ENCODE assay signal across 12 cellular contexts in genomic region chr11:108551653-108552462, GRCh38. TPM values are rescaled to one million over a fixed set of nuclear protein-coding genes. Genes with fewer than 3 reads are reported as not detected.
DNase-seq lines count a peak whose midpoint lies in the region; ATAC-seq, FAIRE-seq and TF ChIP-seq lines count a peak whose summit lies in the region.
"Had no signal": no experiment of that assay in that cellular context is flagged by ENCODE, and none has a peak within 500 bp of the region (broad histone marks: within the 10 kb centered on the region; RNA-seq: fewer than 3 reads in every experiment).

No MANE protein-coding gene starts in this region.

- no peak for FAIRE-seq in small intestine (lab: Jason Lieb, UNC)
- FAIRE-seq: TTC549 had no signal

- DNase-seq in HFF-Myc (ENCODE audit: extremely low read depth, low read depth) = peak; percentile 30
- DNase-seq in astrocyte of the hippocampus (ENCODE audit: low read depth, low spot score) = peak; percentile 58
- DNase-seq in left colon = no peak
- DNase-seq in small intestine = peak; percentile 19
- no peak for DNase-seq in NCI-H2227 treated with DMSO at 0.1 percent for 48 hours (lab: John Stamatoyannopoulos, UW)
- no peak for DNase-seq in SHP77 treated with DMSO at 0.1 percent for 48 hours (lab: John Stamatoyannopoulos, UW)
- DNase-seq in activated naive CD4-positive, alpha-beta T cell treated with Interleukin-2 at 50 U/mL for 16 hours = no peak
- DNase-seq: activated T-cell treated with anti-CD3 and anti-CD28 coated beads, Interleukin-2, amount 50 U/mL, for 4 hours; DMS53 had no signal

- H3K27ac ChIP-seq in small intestine (ENCODE audit: low read depth in 1 of 2, low read length in 1 of 2) = no peak overlapping the region

- TF ChIP-seq CTCF in HFF-Myc (IDR thresholded peaks at IDR 0.05; ENCODE audit: low read depth, low read length, missing control alignments) = no peak

- H3K27me3 ChIP-seq in small intestine (ENCODE audit: control insufficient read depth in 2 of 2, insufficient read depth in 2 of 2, low read length in 2 of 2) = no peaks in the 10 kb centered on the region

- intact Hi-C loops in left colon (cut with DNase I, micrococcal nuclease) = no loop called here

- ATAC-seq in left colon = peak; percentile 72
- ATAC-seq in HG03196 (IDR thresholded peaks at IDR 0.05; ENCODE audit: unreplicated experiment) = no peak
- ATAC-seq: activated T-cell treated with anti-CD3 and anti-CD28 coated beads, Interleukin-2, amount 50 U/mL, for 4 hours had no signal

- no peaks in the 10 kb centered on the region for H3K36me3 ChIP-seq in small intestine (ENCODE audit: control insufficient read depth in 2 of 2, insufficient read depth in 2 of 2, low read length in 2 of 2)

- H3K4me1 ChIP-seq in small intestine (ENCODE audit: control insufficient read depth in 2 of 2, insufficient read depth in 1 of 2, low read depth in 1 of 2, low read length in 1 of 2) = peaks cover 3% of the 10 kb centered on the region in 2 donors

- no peaks in the 10 kb centered on the region for H3K9me3 ChIP-seq in small intestine (ENCODE audit: control insufficient read depth, low read depth)

- H3K4me3 ChIP-seq in HFF-Myc (replicated peaks; ENCODE audit: low read depth, low read length) (peak overlapping the region; percentile 31), small intestine (ENCODE audit: low read depth in 1 of 2, low read length in 2 of 2) (no peak overlapping the region)

- WGBS in small intestine, 3 donors = 16 to 41% (median 29%) methylated on average over 10 of the region's 10 CpGs

RNA-seq across cellular contexts. Expression of gene EXPH5, which starts 41.7 kb away (rescaled TPM):
- total RNA-seq in left colon = 10 to 100 TPM; 42.2 to 51.8 TPM
- under 1 TPM; 0.22 to 0.94 (median 0.27) TPM for polyA plus RNA-seq in small intestine
- polyA plus RNA-seq: neural cell had no signal

RNA-seq across cellular contexts. Expression of gene POGLUT3, which starts 53.7 kb away (rescaled TPM):
- total RNA-seq in left colon = 10 to 100 TPM; 14.0 to 14.5 TPM
- 10 to 100 TPM in 1 of 3 donors, 1 to 10 TPM in 1, under 1 TPM in 1; 0.89 to 11.4 (median 1.4) TPM for polyA plus RNA-seq in small intestine

Comparison
In these comparisons a context has a peak if more than half of its experiments do, and no peak if none do; other contexts are left out.
1. DNase-seq: peak in HFF-Myc (single experiment), astrocyte of the hippocampus (single experiment) and small intestine (single experiment); none in left colon (0 of 2), NCI-H2227 treated with DMSO at 0.1 percent for 48 hours (single experiment), SHP77 treated with DMSO at 0.1 percent for 48 hours (single experiment) and activated naive CD4-positive, alpha-beta T cell treated with Interleukin-2 at 50 U/mL for 16 hours (single experiment).